18 cellular contexts compared by ENCODE assay signal in genomic region chr4:155342142-155342541, GRCh38. TPM values are rescaled to one million over a fixed set of nuclear protein-coding genes. Genes with fewer than 3 reads are reported as not detected.
A peak's percentile ranks its signal among the peaks of the same experiment; 100 is the strongest.
DNase-seq lines count a peak whose midpoint lies in the region; ATAC-seq, FAIRE-seq and TF ChIP-seq lines count a peak whose summit lies in the region.
"Had no signal": no experiment of that assay in that cellular context is flagged by ENCODE, and none has a peak within 500 bp of the region (broad histone marks: within the 10 kb centered on the region; RNA-seq: fewer than 3 reads in every experiment).

No MANE protein-coding gene starts in this region.

- no peak overlapping the region for H2BK15ac ChIP-seq in IMR-90 (ENCODE audit: low read depth, low read length)

- H4K5ac ChIP-seq in IMR-90 (ENCODE audit: low read depth, low read length), result no peak overlapping the region

- H3K14ac ChIP-seq in IMR-90 (replicated peaks; ENCODE audit: low read depth, low read length), result no peak overlapping the region

- H3K4me3 ChIP-seq in IMR-90 (ENCODE audit: insufficient read depth, low read depth, low read length) (no peak overlapping the region), cardiac fibroblast (replicated peaks in 1 of 2; ENCODE audit: low read depth in 2 of 2, low read length in 2 of 2) (no peak overlapping the region), keratinocyte (ENCODE audit: control insufficient read depth in 2 of 3, extremely low read depth in 1 of 3, insufficient read depth in 2 of 3, low read depth in 1 of 3, low read length in 3 of 3) (no peak overlapping the region), aorta (ENCODE audit: low read length in 2 of 2) (no peak overlapping the region)
- H3K4me3 ChIP-seq: adrenal gland, BLaER1, psoas muscle, thyroid gland had no signal

- no peaks in the 10 kb centered on the region for H3K27me3 ChIP-seq in IMR-90 (ENCODE audit: control insufficient read depth, insufficient read depth, low read length)
- no peaks in the 10 kb centered on the region for H3K27me3 ChIP-seq in keratinocyte (ENCODE audit: control insufficient read depth, extremely low read depth, insufficient read depth, low read length)
- no peaks in the 10 kb centered on the region for H3K27me3 ChIP-seq in aorta (ENCODE audit: control insufficient read depth in 1 of 2, insufficient read depth in 2 of 2, low read length in 1 of 2)
- H3K27me3 ChIP-seq: adrenal gland, BLaER1, thyroid gland had no signal

- no TSS peak for BruUV-seq in IMR-90 (replicated peaks; lab: Mats Ljungman, UMichigan)

- no peak overlapping the region for H3K4ac ChIP-seq in IMR-90 (ENCODE audit: low read depth, low read length)

- H2AFZ ChIP-seq in IMR-90 (replicated peaks; ENCODE audit: low read length, poor library complexity), result no peak overlapping the region
- H2AFZ ChIP-seq in keratinocyte (ENCODE audit: control insufficient read depth, low read length), result no peak overlapping the region

- no peak overlapping the region for H3K23ac ChIP-seq in IMR-90 (ENCODE audit: low read depth, low read length)

- H3K56ac ChIP-seq in IMR-90 (ENCODE audit: extremely low read depth, insufficient read depth, low read length), result no peak overlapping the region

- H3K4me2 ChIP-seq in IMR-90 (ENCODE audit: low read depth, low read length) (no peak overlapping the region), keratinocyte (ENCODE audit: control insufficient read depth, extremely low read depth, insufficient read depth, low read depth, low read length) (no peak overlapping the region)
- H3K4me2 ChIP-seq: BLaER1 had no signal

- H3K36me3 ChIP-seq in IMR-90 (ENCODE audit: control insufficient read depth, insufficient read depth, low read length), result no peaks in the 10 kb centered on the region
- H3K36me3 ChIP-seq in keratinocyte (ENCODE audit: control insufficient read depth in 2 of 2, extremely low read depth in 1 of 2, insufficient read depth in 2 of 2, low read length in 2 of 2), result no peaks in the 10 kb centered on the region
- H3K36me3 ChIP-seq in aorta (ENCODE audit: control insufficient read depth in 1 of 2, insufficient read depth in 2 of 2, low read length in 1 of 2), result no peaks in the 10 kb centered on the region
- H3K36me3 ChIP-seq: adrenal gland, BLaER1 had no signal

- intact Hi-C loops in IMR-90 (cut with micrococcal nuclease) (no loop called here), aorta (cut with DNase I) (no loop called here)

- in situ Hi-C loops in Caki2 (cut with HindIII; ENCODE audit: low pct_unique_long_range_greater_than_20kb, low sequenced_read_pairs) (no loop called here), IMR-90 (cut with MboI; ENCODE audit: low sequenced_read_pairs) (no loop called here)

- no peak for TF ChIP-seq CTCF in IMR-90 (conservative IDR thresholded peaks at IDR 0.05; ENCODE audit: low read depth, low read length)
- TF ChIP-seq CTCF in cardiac fibroblast (IDR thresholded peaks at IDR 0.05; ENCODE audit: low read depth, low read length), result no peak
- TF ChIP-seq CTCF in keratinocyte (optimal IDR thresholded peaks at IDR 0.05 in 1 of 3, IDR thresholded peaks at IDR 0.05 in 1 of 3, conservative IDR thresholded peaks at IDR 0.05 in 1 of 3; ENCODE audit: extremely low read depth in 1 of 3, insufficient read depth in 2 of 3, low read length in 3 of 3), result no peak

- no peak overlapping the region for H2AK9ac ChIP-seq in IMR-90 (replicated peaks; ENCODE audit: low read depth, low read length, poor library complexity)

- no peak for TF ChIP-seq POLR2A in IMR-90 (IDR thresholded peaks at IDR 0.05; ENCODE audit: low read depth, low read length)

- no CpG with 5 or more reads among the region's 1 CpG for WGBS in IMR-90 (ENCODE audit: extremely low coverage in 2 of 2, insufficient read length in 1 of 2), 2 experiments
- 92 to 97% methylated on average over 1 of the region's 1 CpG for WGBS in aorta, 2 donors

- no peak overlapping the region for H3K9ac ChIP-seq in IMR-90 (ENCODE audit: low read depth, low read length)
- no peak overlapping the region for H3K9ac ChIP-seq in keratinocyte (ENCODE audit: control insufficient read depth, extremely low read depth, insufficient read depth, low read length)
- H3K9ac ChIP-seq: BLaER1 had no signal

- H3K9me3 ChIP-seq in IMR-90 (ENCODE audit: control insufficient read depth, insufficient read depth, low read length) (no peaks in the 10 kb centered on the region), keratinocyte (ENCODE audit: control insufficient read depth, low read depth, low read length) (no peaks in the 10 kb centered on the region), aorta (ENCODE audit: control insufficient read depth, low read length) (peaks cover 4% of the 10 kb centered on the region)
- H3K9me3 ChIP-seq: adrenal gland, psoas muscle, thyroid gland had no signal

- H3K9me1 ChIP-seq in IMR-90 (ENCODE audit: insufficient read depth, low read length) (no peaks in the 10 kb centered on the region), keratinocyte (ENCODE audit: control insufficient read depth, extremely low read depth, insufficient read depth, low read length) (no peaks in the 10 kb centered on the region)

- DNase-seq in Caki2 (ENCODE audit: low read depth) (peak; percentile 12), IMR-90 (peak; percentile 79), cardiac fibroblast (ENCODE audit: low read depth in 2 of 2) (peak; percentile 21 to 56), keratinocyte (ENCODE audit: low read depth, low spot score) (peak; percentile 11), hippocampal formation (lab: John Stamatoyannopoulos, UW) (no peak), SW480 (ENCODE audit: low spot score) (no peak), aorta (no peak)
- DNase-seq: adrenal gland, dermis blood vessel endothelial cell, DMS79 treated with DMSO at 0.1 percent for 48 hours, left cardiac atrium, NCI-H1417 treated with DMSO at 0.1 percent for 48 hours, NCI-H446 treated with DMSO at 0.1 percent for 48 hours, psoas muscle, T-helper 17 cell, thyroid gland had no signal

- H3K18ac ChIP-seq in IMR-90 (ENCODE audit: low read depth, low read length), result no peak overlapping the region

- no peaks in the 10 kb centered on the region for H4K20me1 ChIP-seq in IMR-90 (ENCODE audit: insufficient read depth, low read length)
- no peaks in the 10 kb centered on the region for H4K20me1 ChIP-seq in keratinocyte (ENCODE audit: control insufficient read depth, extremely low read depth, insufficient read depth, low read length)
- H4K20me1 ChIP-seq: BLaER1 had no signal

- H4K91ac ChIP-seq in IMR-90 (ENCODE audit: insufficient read depth, low read depth, low read length), result no peak overlapping the region

- no peak overlapping the region for H3K27ac ChIP-seq in IMR-90 (ENCODE audit: insufficient read depth, low read length)
- no peak overlapping the region for H3K27ac ChIP-seq in keratinocyte (ENCODE audit: control insufficient read depth, insufficient read depth, low read length)
- no peak overlapping the region for H3K27ac ChIP-seq in aorta (ENCODE audit: low read depth in 1 of 2, low read length in 2 of 2)
- H3K27ac ChIP-seq: adrenal gland, BLaER1, psoas muscle, thyroid gland had no signal

- ATAC-seq in IMR-90 (ENCODE audit: low read depth) (peak; percentile 48; the same call in 1 of the 2 replicates), aorta (ENCODE audit: low FRiP score) (no peak), HG03095 (IDR thresholded peaks at IDR 0.05; ENCODE audit: unreplicated experiment) (no peak)
- ATAC-seq: left cardiac atrium, psoas muscle, T-helper 17 cell had no signal

- dilution Hi-C loops in IMR-90 (cut with HindIII; ENCODE audit: low sequenced_read_pairs, unreplicated experiment), result no loop called here
- dilution Hi-C loops in keratinocyte (cut with MboI; ENCODE audit: extremely low pct_ligation_motif_present, low sequenced_read_pairs), result no loop called here

- no peaks in the 10 kb centered on the region for H3K79me2 ChIP-seq in keratinocyte (ENCODE audit: control insufficient read depth, insufficient read depth, low read length)

- H4K8ac ChIP-seq in IMR-90 (ENCODE audit: low read depth in 2 of 2, low read length in 2 of 2), result no peak overlapping the region

- H2BK120ac ChIP-seq in IMR-90 (ENCODE audit: low read depth, low read length), result no peak overlapping the region

- H2AK5ac ChIP-seq in IMR-90 (ENCODE audit: low read depth, low read length), result no peak overlapping the region

- H3K4me1 ChIP-seq in IMR-90 (ENCODE audit: control insufficient read depth, insufficient read depth, low read length) (no peaks in the 10 kb centered on the region), keratinocyte (ENCODE audit: control insufficient read depth, extremely low read depth, insufficient read depth, low read length) (no peaks in the 10 kb centered on the region), aorta (ENCODE audit: control insufficient read depth in 1 of 2, insufficient read depth in 2 of 2, low read length in 2 of 2) (no peaks in the 10 kb centered on the region)
- H3K4me1 ChIP-seq: adrenal gland, BLaER1, psoas muscle, thyroid gland had no signal

- no peak overlapping the region for H2BK20ac ChIP-seq in IMR-90 (ENCODE audit: low read depth, low read length)

- H2BK5ac ChIP-seq in IMR-90 (ENCODE audit: low read depth, low read length, poor library complexity, severe bottlenecking), result no peak overlapping the region

- FAIRE-seq in keratinocyte (lab: Jason Lieb, UNC), result peak; percentile 74

- TF ChIP-seq RAD21 in IMR-90 (IDR thresholded peaks at IDR 0.05; ENCODE audit: low read length), result no peak

- no peaks in the 10 kb centered on the region for H3K79me1 ChIP-seq in IMR-90 (ENCODE audit: low read depth in 1 of 2, low read length in 2 of 2)

- CTCF ChIA-PET in IMR-90 (lab: Yijun Ruan, JAX), result no interaction called here

- POLR2A ChIA-PET in IMR-90 (lab: Charles Lee; ENCODE audit: unreplicated experiment), result no interaction called here

TF ChIP-seq in IMR-90, 13 proteins besides CTCF, POLR2A, EP300 and RAD21 (continues in another document):
- TF ChIP-seq RFX5 (IDR thresholded peaks at IDR 0.05; ENCODE audit: low read depth, low read length) (peak; percentile 10; the same call in 1 of the 2 replicates), CEBPB (IDR thresholded peaks at IDR 0.05; ENCODE audit: low read depth, low read length) (0 out of 2 replicates have a peak, but pooled peaks have one; percentile 18)

RNA-seq across cellular contexts. Expression of gene MAP9, which starts 34.6 kb away (rescaled TPM):
- total RNA-seq in Caki2 (2014; rRNA removed; shearing (Covaris generic); ENCODE audit: low replicate concordance), result not detected in 2 replicates
- total RNA-seq in IMR-90 (2012; rRNA removed) (6.6 and 9.2 TPM in 2 replicates), aorta (10 to 100 TPM; 12.4 to 16.2 TPM)
- polyA plus RNA-seq in IMR-90 (2012; rRNA removed) (3.2 and 4.0 TPM in 2 replicates), keratinocyte (4.7 to 7.4 TPM (median 5.6 TPM) in 3 replicates), aorta (10 to 100 TPM in 1 of 2 donors, 1 to 10 TPM in 1; 4.0 to 10.0 TPM)
- 0.37 and 0.58 TPM in 2 replicates for polyA plus RNA-seq in IMR-90 (2012; cell fraction: cytosol; rRNA removed)
- polyA plus RNA-seq in IMR-90 (2012; cell fraction: nucleus; rRNA removed; ENCODE audit: low replicate concordance), result 1.5 and 4.0 TPM in 2 replicates
- polyA plus RNA-seq in keratinocyte (2011; ENCODE audit: low read depth), result 2.5 TPM
- 4.0 and 7.5 TPM in 2 replicates for polyA plus RNA-seq in keratinocyte (2011; cell fraction: cytosol; rRNA removed)
- polyA plus RNA-seq in keratinocyte (2011; cell fraction: nucleus; rRNA removed), result 6.0 and 9.4 TPM in 2 replicates
- 1.4 and 7.4 TPM in 2 replicates for polyA plus RNA-seq in keratinocyte (2012; ENCODE audit: low replicate concordance)
- polyA minus RNA-seq in keratinocyte, result 0.52 to 7.7 TPM (median 3.6 TPM) in 3 replicates
- polyA minus RNA-seq in keratinocyte (2011; cell fraction: cytosol; rRNA and poly(A)+ RNA removed), result 4.4 TPM
- polyA minus RNA-seq in keratinocyte (2011; cell fraction: nucleus; rRNA and poly(A)+ RNA removed), result 6.9 and 9.1 TPM in 2 replicates

Comparison
In these comparisons a context has a peak if more than half of its experiments do, and no peak if none do; other contexts are left out.
1. DNase-seq: peak in Caki2 (single experiment), IMR-90 (single experiment), cardiac fibroblast (2 of 2) and keratinocyte (single experiment); none in hippocampal formation (0 of 2), SW480 (single experiment) and aorta (0 of 2).